20 cellular contexts compared by ENCODE assay signal in genomic region chr14:57261604-57262003, GRCh38.
"Had no signal": no experiment of that assay in that cellular context is flagged by ENCODE, and none has a peak within 500 bp of the region (broad histone marks: within the 10 kb centered on the region; RNA-seq: fewer than 3 reads in every experiment).

No MANE protein-coding gene starts in this region.

- H3K4me3 Mint-ChIP-seq: dendritic cell treated with granulocyte-macrophage colony-stimulating factor and Interleukin-4, amounts not matched to agents 40 ng/mL and 50 ng/mL, for 4 days; effector memory CD8-positive, alpha-beta T cell; nephron progenitor cell; stimulated activated naive B cell treated with anti-CD40 and anti-IgM and Interleukin-4, amounts not matched to agents 10 μg/mL and 1 μg/mL and 100 μg/mL, for 72 hours; stimulated activated naive CD8-positive, alpha-beta T cell treated with anti-CD3 and anti-CD28 coated beads, Interleukin-15, amount 100 ng/mL, for 72 hours had no signal

- H3K27me3 Mint-ChIP-seq: dendritic cell treated with granulocyte-macrophage colony-stimulating factor and Interleukin-4, amounts not matched to agents 40 ng/mL and 50 ng/mL, for 4 days; effector memory CD8-positive, alpha-beta T cell; naive thymus-derived CD4-positive, alpha-beta T cell; stimulated activated naive B cell treated with anti-CD40 and anti-IgM and Interleukin-4, amounts not matched to agents 10 μg/mL and 1 μg/mL and 100 μg/mL, for 72 hours; stimulated activated naive CD8-positive, alpha-beta T cell treated with anti-CD3 and anti-CD28 coated beads, Interleukin-15, amount 100 ng/mL, for 72 hours had no signal

- H3K27me3 ChIP-seq: esophagus muscularis mucosa, gastroesophageal sphincter, testis, transverse colon had no signal

- FAIRE-seq: colon had no signal

- H3K9me3 Mint-ChIP-seq: dendritic cell treated with granulocyte-macrophage colony-stimulating factor and Interleukin-4, amounts not matched to agents 40 ng/mL and 50 ng/mL, for 4 days; effector memory CD8-positive, alpha-beta T cell had no signal

- ATAC-seq: effector memory CD8-positive, alpha-beta T cell; gastroesophageal sphincter; left colon; naive thymus-derived CD4-positive, alpha-beta T cell; psoas muscle; sciatic nerve; stimulated activated naive B cell treated with anti-CD40 and anti-IgM and Interleukin-4, amounts not matched to agents 10 μg/mL and 1 μg/mL and 100 μg/mL, for 72 hours; stimulated activated naive CD8-positive, alpha-beta T cell treated with anti-CD3 and anti-CD28 coated beads, Interleukin-15, amount 100 ng/mL, for 72 hours had no signal

- H3K4me3 ChIP-seq: esophagus muscularis mucosa, gastroesophageal sphincter, psoas muscle, testis, transverse colon had no signal

- DNase-seq: effector memory CD8-positive, alpha-beta T cell; glutamatergic neuron; left colon; mammary epithelial cell; naive thymus-derived CD4-positive, alpha-beta T cell; nephron progenitor cell; psoas muscle; retina; stimulated activated CD4-positive, alpha-beta T cell treated with anti-CD3 and anti-CD28 coated beads, Interleukin-2, amount 100 ng/mL, for 24 hours; stimulated activated CD4-positive, alpha-beta T cell treated with anti-CD3 and anti-CD28 coated beads, Interleukin-4, amount 100 ng/mL, for 4 hours; stimulated activated naive B cell treated with anti-CD40 and anti-IgM and Interleukin-4, amounts not matched to agents 10 μg/mL and 1 μg/mL and 100 μg/mL, for 72 hours; stimulated activated naive CD8-positive, alpha-beta T cell treated with anti-CD3 and anti-CD28 coated beads, Interleukin-15, amount 100 ng/mL, for 72 hours; testis; transverse colon had no signal

- H3K9me3 ChIP-seq: esophagus muscularis mucosa, gastroesophageal sphincter, psoas muscle, testis, transverse colon had no signal

- H3K27ac ChIP-seq: epithelial cell of prostate, esophagus muscularis mucosa, gastroesophageal sphincter, psoas muscle, testis, transverse colon had no signal

- H3K36me3 ChIP-seq: esophagus muscularis mucosa, gastroesophageal sphincter, transverse colon had no signal

- H3K27ac Mint-ChIP-seq: dendritic cell treated with granulocyte-macrophage colony-stimulating factor and Interleukin-4, amounts not matched to agents 40 ng/mL and 50 ng/mL, for 4 days; effector memory CD8-positive, alpha-beta T cell; naive thymus-derived CD4-positive, alpha-beta T cell; nephron progenitor cell; stimulated activated naive B cell treated with anti-CD40 and anti-IgM and Interleukin-4, amounts not matched to agents 10 μg/mL and 1 μg/mL and 100 μg/mL, for 72 hours had no signal
